ENCODE assay signal across 16 cellular contexts in genomic region chr6:21214738-21215448, GRCh38.
DNase-seq lines count a peak whose midpoint lies in the region; ATAC-seq, FAIRE-seq and TF ChIP-seq lines count a peak whose summit lies in the region.
"Had no signal": no experiment of that assay in that cellular context is flagged by ENCODE, and none has a peak within 500 bp of the region (broad histone marks: within the 10 kb centered on the region; RNA-seq: fewer than 3 reads in every experiment).

No MANE protein-coding gene starts in this region.

- no peak overlapping the region for H2AFZ ChIP-seq in mammary epithelial cell (ENCODE audit: low read depth, low read length)
- no peak overlapping the region for H2AFZ ChIP-seq in keratinocyte (ENCODE audit: control insufficient read depth, low read length)
- H2AFZ ChIP-seq: GM23338 had no signal

- H3K9me3 Mint-ChIP-seq in MCF 10A (ENCODE audit: unreplicated experiment) (no peaks in the 10 kb centered on the region), endodermal cell (peaks cover 7% of the 10 kb centered on the region)

- H3K9me3 ChIP-seq in mammary epithelial cell (replicated peaks; ENCODE audit: insufficient read depth, low read length) (peaks cover 3% of the 10 kb centered on the region), keratinocyte (ENCODE audit: control insufficient read depth, low read depth, low read length) (peaks cover 5% of the 10 kb centered on the region), endodermal cell (ENCODE audit: control insufficient read depth, low read length) (peaks cover 8% of the 10 kb centered on the region)
- H3K9me3 ChIP-seq: Caco-2, HAP-1 had no signal

- FAIRE-seq in bronchial epithelial cell (lab: Jason Lieb, UNC) (no peak), keratinocyte (lab: Jason Lieb, UNC) (peak; percentile 62)

- H3K4me2 ChIP-seq in mammary epithelial cell (ENCODE audit: insufficient read depth, low read depth, low read length) (no peak overlapping the region), keratinocyte (ENCODE audit: control insufficient read depth, extremely low read depth, insufficient read depth, low read depth, low read length) (no peak overlapping the region)
- H3K4me2 ChIP-seq: BLaER1, GM23338 had no signal

- H3K27ac Mint-ChIP-seq in MCF 10A (ENCODE audit: low read depth, unreplicated experiment) (no peak overlapping the region), endodermal cell (no peak overlapping the region)
- H3K27ac Mint-ChIP-seq: CD8-positive, alpha-beta memory T cell; GM23338 had no signal

- ATAC-seq in GM18858 (IDR thresholded peaks at IDR 0.05; ENCODE audit: unreplicated experiment) (no peak), GM21717 (IDR thresholded peaks at IDR 0.05; ENCODE audit: unreplicated experiment) (no peak)
- ATAC-seq: GM23338 had no signal

- H4K20me1 ChIP-seq in mammary epithelial cell (ENCODE audit: insufficient read depth, low read length) (no peaks in the 10 kb centered on the region), keratinocyte (ENCODE audit: control insufficient read depth, extremely low read depth, insufficient read depth, low read length) (no peaks in the 10 kb centered on the region)
- H4K20me1 ChIP-seq: BLaER1 had no signal

- H3K79me2 ChIP-seq in mammary epithelial cell (ENCODE audit: insufficient read depth, low read length): no peaks in the 10 kb centered on the region
- no peaks in the 10 kb centered on the region for H3K79me2 ChIP-seq in keratinocyte (ENCODE audit: control insufficient read depth, insufficient read depth, low read length)

- POLR2A ChIA-PET in MCF 10A (lab: Yijun Ruan, JAX): no interaction called here

- H3K4me3 Mint-ChIP-seq in MCF 10A (ENCODE audit: unreplicated experiment) (no peak overlapping the region), endodermal cell (no peak overlapping the region)
- H3K4me3 Mint-ChIP-seq: CD8-positive, alpha-beta memory T cell; GM23338 had no signal

- no peaks in the 10 kb centered on the region for H3K36me3 Mint-ChIP-seq in MCF 10A (ENCODE audit: insufficient read depth, unreplicated experiment)
- H3K36me3 Mint-ChIP-seq in endodermal cell (ENCODE audit: low read depth): peaks cover 17% of the 10 kb centered on the region

- no peak overlapping the region for H3K27ac ChIP-seq in mammary epithelial cell (ENCODE audit: insufficient read depth, low read depth, low read length)
- H3K27ac ChIP-seq in keratinocyte (ENCODE audit: control insufficient read depth, insufficient read depth, low read length): no peak overlapping the region
- H3K27ac ChIP-seq in endodermal cell (ENCODE audit: low read depth, low read length): no peak overlapping the region
- H3K27ac ChIP-seq: 22Rv1, BLaER1 had no signal

- H3K9me1 ChIP-seq in keratinocyte (ENCODE audit: control insufficient read depth, extremely low read depth, insufficient read depth, low read length): no peaks in the 10 kb centered on the region

- CTCF ChIA-PET in mammary epithelial cell (lab: Charles Lee; ENCODE audit: low non-redundant PET) (no interaction called here), MCF 10A (lab: Yijun Ruan, JAX) (interaction anchor here (0.5 kb wide), 1 partner anchor 117 kb away, joined by 5 read pairs; no protein-coding TSS in a partner anchor)

- no peak for TF ChIP-seq CTCF in mammary epithelial cell (conservative IDR thresholded peaks at IDR 0.05 in 1 of 2, IDR thresholded peaks at IDR 0.05 in 1 of 2; ENCODE audit: extremely low read depth in 1 of 2, insufficient read depth in 1 of 2, low read depth in 1 of 2, low read length in 2 of 2)
- TF ChIP-seq CTCF in MCF 10A (IDR thresholded peaks at IDR 0.05; ENCODE audit: unreplicated experiment): no peak
- TF ChIP-seq CTCF in bronchial epithelial cell (IDR thresholded peaks at IDR 0.05; ENCODE audit: insufficient read depth, low read length, severe bottlenecking): no peak
- no peak for TF ChIP-seq CTCF in keratinocyte (optimal IDR thresholded peaks at IDR 0.05 in 1 of 3, IDR thresholded peaks at IDR 0.05 in 1 of 3, conservative IDR thresholded peaks at IDR 0.05 in 1 of 3; ENCODE audit: extremely low read depth in 1 of 3, insufficient read depth in 2 of 3, low read length in 3 of 3)
- no peak for TF ChIP-seq CTCF in endodermal cell (conservative IDR thresholded peaks at IDR 0.05)

- in situ Hi-C loops in mammary epithelial cell (cut with MboI; ENCODE audit: low sequenced_read_pairs in 2 of 2): no loop called here

- H3K9ac ChIP-seq in mammary epithelial cell (ENCODE audit: insufficient read depth, low read length) (no peak overlapping the region), keratinocyte (ENCODE audit: control insufficient read depth, extremely low read depth, insufficient read depth, low read length) (no peak overlapping the region), endodermal cell (ENCODE audit: extremely low read depth, low read length, poor library complexity, severe bottlenecking) (no peak overlapping the region)
- H3K9ac ChIP-seq: BLaER1 had no signal

- DNase-seq in mammary epithelial cell (peak; percentile 33), MCF 10A (ENCODE audit: unreplicated experiment) (no peak), bronchial epithelial cell (ENCODE audit: low read depth) (peak; percentile 70), keratinocyte (ENCODE audit: low read depth, low spot score) (no peak), NCI-H2107 treated with DMSO at 0.1 percent for 48 hours (lab: John Stamatoyannopoulos, UW; ENCODE audit: unreplicated experiment) (no peak), endodermal cell (no peak)
- DNase-seq: Caco-2; CD8-positive, alpha-beta memory T cell; DND-41; GDM1 had no signal

- intact Hi-C loops in mammary epithelial cell (cut with micrococcal nuclease) (no loop called here), MCF 10A (cut with micrococcal nuclease) (no loop called here)

- H3K4me1 ChIP-seq in mammary epithelial cell (ENCODE audit: insufficient read depth, low read length) (peaks cover 5% of the 10 kb centered on the region), keratinocyte (ENCODE audit: control insufficient read depth, extremely low read depth, insufficient read depth, low read length) (peaks cover 12% of the 10 kb centered on the region), endodermal cell (ENCODE audit: control insufficient read depth, insufficient read depth, low read length) (no peaks in the 10 kb centered on the region)
- H3K4me1 ChIP-seq: HAP-1 had no signal

- no peak overlapping the region for H3K4me3 ChIP-seq in mammary epithelial cell (replicated peaks in 1 of 3; ENCODE audit: insufficient read depth in 1 of 3, low read depth in 2 of 3, low read length in 3 of 3)
- no peak overlapping the region for H3K4me3 ChIP-seq in bronchial epithelial cell (ENCODE audit: low read depth, low read length)
- H3K4me3 ChIP-seq in keratinocyte (ENCODE audit: control insufficient read depth in 2 of 3, extremely low read depth in 1 of 3, insufficient read depth in 2 of 3, low read depth in 1 of 3, low read length in 3 of 3): no peak overlapping the region
- no peak overlapping the region for H3K4me3 ChIP-seq in endodermal cell (ENCODE audit: low read length)
- H3K4me3 ChIP-seq: BLaER1, GM23338, HAP-1 had no signal

- dilution Hi-C loops in mammary epithelial cell (cut with HindIII; ENCODE audit: low sequenced_read_pairs) (no loop called here), keratinocyte (cut with MboI; ENCODE audit: extremely low pct_ligation_motif_present, low sequenced_read_pairs) (no loop called here)

- BruUV-seq in mammary epithelial cell (replicated peaks; lab: Mats Ljungman, UMichigan) (no TSS peak), MCF 10A (replicated peaks; lab: Mats Ljungman, UMichigan) (no TSS peak)

- no peaks in the 10 kb centered on the region for H3K36me3 ChIP-seq in mammary epithelial cell (ENCODE audit: insufficient read depth, low read length)
- H3K36me3 ChIP-seq in bronchial epithelial cell (ENCODE audit: control insufficient read depth, insufficient read depth, low read length): no peaks in the 10 kb centered on the region
- peaks cover 0 to 1% of the 10 kb centered on the region in 2 experiments for H3K36me3 ChIP-seq in keratinocyte (ENCODE audit: control insufficient read depth in 2 of 2, extremely low read depth in 1 of 2, insufficient read depth in 2 of 2, low read length in 2 of 2)
- H3K36me3 ChIP-seq in endodermal cell (ENCODE audit: control insufficient read depth, insufficient read depth, low read length): no peaks in the 10 kb centered on the region
- H3K36me3 ChIP-seq: HAP-1 had no signal

- H3K27me3 ChIP-seq in mammary epithelial cell (ENCODE audit: insufficient read depth, low read length) (no peaks in the 10 kb centered on the region), bronchial epithelial cell (ENCODE audit: control insufficient read depth, insufficient read depth, low read length) (no peaks in the 10 kb centered on the region), keratinocyte (ENCODE audit: control insufficient read depth, extremely low read depth, insufficient read depth, low read length) (no peaks in the 10 kb centered on the region), endodermal cell (ENCODE audit: control insufficient read depth, insufficient read depth, low read length, poor library complexity, severe bottlenecking) (no peaks in the 10 kb centered on the region)
- H3K27me3 ChIP-seq: BLaER1 had no signal

- H3K4me1 Mint-ChIP-seq in MCF 10A (ENCODE audit: insufficient read depth, unreplicated experiment) (no peaks in the 10 kb centered on the region), endodermal cell (peaks cover 5% of the 10 kb centered on the region)
- H3K4me1 Mint-ChIP-seq: CD8-positive, alpha-beta memory T cell had no signal

- 72% methylated on average over 5 of the region's 5 CpGs for WGBS in mammary epithelial cell (ENCODE audit: low coverage, missing lambda C conversion rate)
- 92 to 93% methylated on average over 2 to 5 of the region's 5 CpGs for WGBS in endodermal cell (ENCODE audit: insufficient coverage in 1 of 2, insufficient read length in 1 of 2), 2 experiments

- H3K27me3 Mint-ChIP-seq in MCF 10A (ENCODE audit: insufficient read depth, unreplicated experiment) (no peaks in the 10 kb centered on the region), endodermal cell (ENCODE audit: insufficient read depth) (no peaks in the 10 kb centered on the region)

Comparison
In these comparisons a context has a peak if more than half of its experiments do, and no peak if none do; other contexts are left out.
1. DNase-seq: peak in mammary epithelial cell (single experiment) and bronchial epithelial cell (single experiment); none in MCF 10A (single experiment), keratinocyte (single experiment), NCI-H2107 treated with DMSO at 0.1 percent for 48 hours (single experiment) and endodermal cell (single experiment).